ENCODE assay signal across 8 cellular contexts in the genomic region with DNA sequence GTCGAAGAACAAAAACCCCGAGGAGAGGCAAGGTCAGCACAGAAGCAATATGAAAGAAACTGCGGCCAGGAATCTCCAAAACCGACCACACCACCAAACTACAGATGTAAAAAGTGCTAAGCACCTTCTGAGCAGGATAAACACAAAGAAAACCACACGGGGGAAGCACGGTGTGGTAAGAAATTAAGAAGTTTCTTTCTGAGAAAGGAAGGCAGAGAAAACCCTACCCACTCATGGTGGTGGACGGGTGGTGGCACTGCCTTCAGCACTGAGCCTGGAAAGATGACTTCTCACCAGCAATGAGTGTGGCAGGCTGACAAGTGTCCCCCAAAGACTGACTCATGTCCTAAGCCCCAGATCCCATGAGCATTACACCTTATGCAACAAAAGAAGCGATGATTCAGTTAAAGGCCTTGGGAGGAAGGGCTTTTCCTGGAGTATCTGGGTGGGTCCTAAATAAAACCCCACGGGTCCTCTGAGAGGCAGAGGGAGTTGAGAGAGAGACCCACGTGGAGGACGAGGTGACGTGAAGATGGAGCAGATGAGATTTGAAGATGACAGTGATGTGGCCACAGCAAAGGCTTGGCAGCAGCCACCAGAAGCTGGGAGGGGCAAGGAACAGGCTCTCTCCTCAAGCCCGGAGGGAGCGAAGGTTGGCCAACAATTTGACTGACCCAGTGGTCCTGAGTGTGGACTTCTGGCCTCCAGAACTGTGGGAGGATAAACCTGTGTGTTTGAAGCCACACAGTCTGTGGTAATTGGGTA.
A peak's percentile ranks its signal among the peaks of the same experiment; 100 is the strongest.
DNase-seq lines count a peak whose midpoint lies in the region; ATAC-seq, FAIRE-seq and TF ChIP-seq lines count a peak whose summit lies in the region.

No MANE protein-coding gene starts in this region.

- H3K9ac ChIP-seq in kidney (ENCODE audit: low read length in 2 of 2) (no peak overlapping the region), HepG2 (ENCODE audit: insufficient read depth, low read depth, low read length) (no peak overlapping the region)

- no peaks in the 10 kb centered on the region for H3K79me2 ChIP-seq in HepG2 (ENCODE audit: insufficient read depth, low read length)

- H3K9me3 ChIP-seq in kidney (ENCODE audit: control insufficient read depth in 1 of 2, low read length in 2 of 2): no peaks in the 10 kb centered on the region
- H3K9me3 ChIP-seq in HepG2 (ENCODE audit: low read length): no peaks in the 10 kb centered on the region

- H3K4me1 ChIP-seq in kidney (ENCODE audit: control insufficient read depth in 1 of 2, insufficient read depth in 1 of 2, low read depth in 1 of 2, low read length in 2 of 2) (no peaks in the 10 kb centered on the region), HepG2 (ENCODE audit: insufficient read depth, low read length) (no peaks in the 10 kb centered on the region)

- no peak overlapping the region for H2AFZ ChIP-seq in HepG2 (ENCODE audit: low read length)

- peaks cover 27% of the 10 kb centered on the region for H3K4me1 Mint-ChIP-seq in activated T-helper 2 cell treated with anti-CD3 and anti-CD28 coated beads, Interferon-gamma antibody, Interleukin-2, Interleukin-4, amounts not matched to agents 10 μg/mL and 5 μg/mL and 100 μg/mL, durations not matched to agents 14 hours and 24 hours and 36 hours (ENCODE audit: low read depth)

- BruUV-seq in HepG2 (replicated peaks; lab: Mats Ljungman, UMichigan): no TSS peak

- intact Hi-C loops in activated T-helper 2 cell treated with anti-CD3 and anti-CD28 coated beads, Interferon-gamma antibody, Interleukin-2, Interleukin-4, amounts not matched to agents 10 μg/mL and 5 μg/mL and 100 μg/mL, durations not matched to agents 14 hours and 24 hours and 36 hours (cut with micrococcal nuclease): loop anchor here (1.0 kb wide), 2 partner anchors 19 to 36 kb away; no protein-coding TSS in a partner anchor
- intact Hi-C loops in posterior vena cava (cut with DNase I): no loop called here
- intact Hi-C loops in kidney (cut with DNase I): no loop called here
- intact Hi-C loops in HepG2 (cut with micrococcal nuclease; ENCODE audit: unreplicated experiment): no loop called here

- ATAC-seq in GM18520 (IDR thresholded peaks at IDR 0.05; ENCODE audit: unreplicated experiment) (peak; percentile 79), HG03342 (IDR thresholded peaks at IDR 0.05; ENCODE audit: unreplicated experiment) (peak; percentile 64), HepG2 (no peak)

- in situ Hi-C loops in HepG2 (cut with HindIII; ENCODE audit: extremely low pct_ligation_motif_present, low pct_unique_long_range_greater_than_20kb): no loop called here

- no peaks in the 10 kb centered on the region for H4K20me1 ChIP-seq in HepG2 (ENCODE audit: insufficient read depth, low read length)

- no peak for TF ChIP-seq RAD21 in HepG2 (CRISPR knock-in tag; IDR thresholded peaks at IDR 0.05)

- 94% methylated on average over 14 of the region's 14 CpGs for WGBS in HepG2 (ENCODE audit: low lambda C conversion rate)

- no peak overlapping the region for H3K4me3 ChIP-seq in kidney (ENCODE audit: low read length in 2 of 2)
- no peak overlapping the region for H3K4me3 ChIP-seq in HepG2 (replicated peaks in 1 of 3; ENCODE audit: insufficient read depth in 1 of 3, low read depth in 2 of 3, low read length in 3 of 3)

- POLR2A ChIA-PET in HepG2 (lab: Yijun Ruan, JAX): no interaction called here

- H3K4me2 ChIP-seq in HepG2 (ENCODE audit: low read depth, low read length): no peak overlapping the region

- TF ChIP-seq EP300 in HepG2 (IDR thresholded peaks at IDR 0.05; ENCODE audit: low read depth in 2 of 2, low read length in 2 of 2): no peak
- TF ChIP-seq EP300 in HepG2 (CRISPR knock-in tag; IDR thresholded peaks at IDR 0.05; ENCODE audit: borderline replicate concordance): no peak

- peak; percentile 19 for DNase-seq in activated T-helper 2 cell treated with anti-CD3 and anti-CD28 coated beads, Interferon-gamma antibody, Interleukin-2, Interleukin-4, amounts not matched to agents 10 μg/mL and 5 μg/mL and 100 μg/mL, durations not matched to agents 14 hours and 24 hours and 36 hours (ENCODE audit: low spot score)
- DNase-seq in posterior vena cava (ENCODE audit: low spot score): peak; percentile 41
- DNase-seq in urothelium cell line (ENCODE audit: low spot score): no peak
- DNase-seq in kidney: no peak
- no peak for DNase-seq in NCI-H2029 treated with DMSO at 0.1 percent for 48 hours (lab: John Stamatoyannopoulos, UW)
- DNase-seq in HepG2 (ENCODE audit: low spot score): no peak

- H3K27ac Mint-ChIP-seq in activated T-helper 2 cell treated with anti-CD3 and anti-CD28 coated beads, Interferon-gamma antibody, Interleukin-2, Interleukin-4, amounts not matched to agents 10 μg/mL and 5 μg/mL and 100 μg/mL, durations not matched to agents 14 hours and 24 hours and 36 hours: peak overlapping the region; percentile 73

- peaks cover 28% of the 10 kb centered on the region for H3K36me3 Mint-ChIP-seq in activated T-helper 2 cell treated with anti-CD3 and anti-CD28 coated beads, Interferon-gamma antibody, Interleukin-2, Interleukin-4, amounts not matched to agents 10 μg/mL and 5 μg/mL and 100 μg/mL, durations not matched to agents 14 hours and 24 hours and 36 hours (ENCODE audit: low read depth)

- no peak overlapping the region for H3K27ac ChIP-seq in kidney (ENCODE audit: low read depth in 2 of 2, low read length in 2 of 2)
- no peak overlapping the region for H3K27ac ChIP-seq in HepG2 (ENCODE audit: extremely low read length, insufficient read depth, low read length)

- TF ChIP-seq POLR2A in HepG2 (IDR thresholded peaks at IDR 0.05; ENCODE audit: insufficient read depth in 1 of 2, low read depth in 2 of 2, low read length in 2 of 2): no peak

- TF ChIP-seq CTCF in kidney (IDR thresholded peaks at IDR 0.05; ENCODE audit: borderline replicate concordance, extremely low read depth, insufficient read depth) (no peak), HepG2 (CRISPR knock-in tag; IDR thresholded peaks at IDR 0.05) (no peak)

- FAIRE-seq in urothelium cell line (lab: Jason Lieb, UNC) (no peak), kidney (lab: Jason Lieb, UNC) (no peak), HepG2 (lab: Jason Lieb, UNC) (no peak)

- H3K4me3 Mint-ChIP-seq in activated T-helper 2 cell treated with anti-CD3 and anti-CD28 coated beads, Interferon-gamma antibody, Interleukin-2, Interleukin-4, amounts not matched to agents 10 μg/mL and 5 μg/mL and 100 μg/mL, durations not matched to agents 14 hours and 24 hours and 36 hours (ENCODE audit: low read depth): no peak overlapping the region

- CTCF ChIA-PET in HepG2 (lab: Yijun Ruan, JAX; ENCODE audit: low intra/inter-chr PET ratio, low total read pairs): no interaction called here

- no peaks in the 10 kb centered on the region for H3K9me3 Mint-ChIP-seq in activated T-helper 2 cell treated with anti-CD3 and anti-CD28 coated beads, Interferon-gamma antibody, Interleukin-2, Interleukin-4, amounts not matched to agents 10 μg/mL and 5 μg/mL and 100 μg/mL, durations not matched to agents 14 hours and 24 hours and 36 hours

- no peaks in the 10 kb centered on the region for H3K27me3 Mint-ChIP-seq in activated T-helper 2 cell treated with anti-CD3 and anti-CD28 coated beads, Interferon-gamma antibody, Interleukin-2, Interleukin-4, amounts not matched to agents 10 μg/mL and 5 μg/mL and 100 μg/mL, durations not matched to agents 14 hours and 24 hours and 36 hours (ENCODE audit: low read depth)

- H3K27me3 ChIP-seq in HepG2 (ENCODE audit: control insufficient read depth in 1 of 2, insufficient read depth in 2 of 2, low read length in 2 of 2): no peaks in the 10 kb centered on the region

- H3K36me3 ChIP-seq in kidney (ENCODE audit: control insufficient read depth in 1 of 2, insufficient read depth in 2 of 2, low read length in 2 of 2) (peaks cover 33 to 39% of the 10 kb centered on the region in 2 donors), HepG2 (replicated peaks in 1 of 2; ENCODE audit: control insufficient read depth in 1 of 2, insufficient read depth in 2 of 2, low read length in 2 of 2) (peaks cover 22 to 74% of the 10 kb centered on the region in 2 experiments)

TF ChIP-seq in HepG2, 621 proteins besides CTCF, POLR2A, EP300 and RAD21 (continues in another document):
- TF ChIP-seq, protein P1, sequence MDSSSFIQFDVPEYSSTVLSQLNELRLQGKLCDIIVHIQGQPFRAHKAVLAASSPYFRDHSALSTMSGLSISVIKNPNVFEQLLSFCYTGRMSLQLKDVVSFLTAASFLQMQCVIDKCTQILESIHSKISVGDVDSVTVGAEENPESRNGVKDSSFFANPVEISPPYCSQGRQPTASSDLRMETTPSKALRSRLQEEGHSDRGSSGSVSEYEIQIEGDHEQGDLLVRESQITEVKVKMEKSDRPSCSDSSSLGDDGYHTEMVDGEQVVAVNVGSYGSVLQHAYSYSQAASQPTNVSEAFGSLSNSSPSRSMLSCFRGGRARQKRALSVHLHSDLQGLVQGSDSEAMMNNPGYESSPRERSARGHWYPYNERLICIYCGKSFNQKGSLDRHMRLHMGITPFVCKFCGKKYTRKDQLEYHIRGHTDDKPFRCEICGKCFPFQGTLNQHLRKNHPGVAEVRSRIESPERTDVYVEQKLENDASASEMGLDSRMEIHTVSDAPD (CRISPR knock-in tag; IDR thresholded peaks at IDR 0.05): no peak
- TF ChIP-seq ZNF432 (CRISPR knock-in tag; IDR thresholded peaks at IDR 0.05; ENCODE audit: borderline replicate concordance): no peak
- no peak for TF ChIP-seq SRSF4 (IDR thresholded peaks at IDR 0.05; ENCODE audit: low read depth, low read length, poor library complexity, severe bottlenecking)
- no peak for TF ChIP-seq ZNF557 (CRISPR knock-in tag; IDR thresholded peaks at IDR 0.05)
- no peak for TF ChIP-seq GATA4 (IDR thresholded peaks at IDR 0.05; ENCODE audit: borderline replicate concordance, low read depth)
- no peak for TF ChIP-seq CHD4 (IDR thresholded peaks at IDR 0.05; ENCODE audit: borderline replicate concordance, low read length)
- no peak for TF ChIP-seq ZNF3 (CRISPR knock-in tag; IDR thresholded peaks at IDR 0.05)
- no peak for TF ChIP-seq ZIK1 (CRISPR knock-in tag; IDR thresholded peaks at IDR 0.05; ENCODE audit: borderline replicate concordance, low read depth)
- TF ChIP-seq DPF2 (CRISPR knock-in tag; IDR thresholded peaks at IDR 0.05; ENCODE audit: borderline replicate concordance, low read depth): no peak
- TF ChIP-seq, protein P2, sequence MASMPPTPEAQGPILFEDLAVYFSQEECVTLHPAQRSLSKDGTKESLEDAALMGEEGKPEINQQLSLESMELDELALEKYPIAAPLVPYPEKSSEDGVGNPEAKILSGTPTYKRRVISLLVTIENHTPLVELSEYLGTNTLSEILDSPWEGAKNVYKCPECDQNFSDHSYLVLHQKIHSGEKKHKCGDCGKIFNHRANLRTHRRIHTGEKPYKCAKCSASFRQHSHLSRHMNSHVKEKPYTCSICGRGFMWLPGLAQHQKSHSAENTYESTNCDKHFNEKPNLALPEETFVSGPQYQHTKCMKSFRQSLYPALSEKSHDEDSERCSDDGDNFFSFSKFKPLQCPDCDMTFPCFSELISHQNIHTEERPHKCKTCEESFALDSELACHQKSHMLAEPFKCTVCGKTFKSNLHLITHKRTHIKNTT (CRISPR knock-in tag; IDR thresholded peaks at IDR 0.05): no peak
- no peak for TF ChIP-seq ZNF263 (CRISPR knock-in tag; IDR thresholded peaks at IDR 0.05)

Comparison
In these comparisons a context has a peak if more than half of its experiments do, and no peak if none do; other contexts are left out.
1. DNase-seq: peak in activated T-helper 2 cell treated with anti-CD3 and anti-CD28 coated beads, Interferon-gamma antibody, Interleukin-2, Interleukin-4, amounts not matched to agents 10 μg/mL and 5 μg/mL and 100 μg/mL, durations not matched to agents 14 hours and 24 hours and 36 hours (single experiment) and posterior vena cava (single experiment); none in urothelium cell line (single experiment), kidney (single experiment), NCI-H2029 treated with DMSO at 0.1 percent for 48 hours (single experiment) and HepG2 (single experiment).